In genomic region chr6:99868074-99868702, GRCh38 we compare ENCODE assay signal across 8 cellular contexts.
A peak's percentile ranks its signal among the peaks of the same experiment; 100 is the strongest.
DNase-seq lines count a peak whose midpoint lies in the region; ATAC-seq, FAIRE-seq and TF ChIP-seq lines count a peak whose summit lies in the region.

No MANE protein-coding gene starts in this region.

- intact Hi-C loops in sciatic nerve (cut with DNase I), result no loop called here

- peak; percentile 82 to 86 for TF ChIP-seq CTCF in right atrium auricular region (IDR thresholded peaks at IDR 0.05)

- peaks cover 6% of the 10 kb centered on the region for H3K27me3 Mint-ChIP-seq in stimulated activated memory B cell treated with anti-CD40 and anti-IgM and Interleukin-4, amounts not matched to agents 10 μg/mL and 1 μg/mL and 100 μg/mL, for 72 hours

- no peaks in the 10 kb centered on the region for H3K9me3 Mint-ChIP-seq in stimulated activated memory B cell treated with anti-CD40 and anti-IgM and Interleukin-4, amounts not matched to agents 10 μg/mL and 1 μg/mL and 100 μg/mL, for 72 hours

- H3K36me3 ChIP-seq in adipocyte (ENCODE audit: control insufficient read depth, insufficient read depth, low read length, severe bottlenecking) (no peaks in the 10 kb centered on the region), right atrium auricular region (no peaks in the 10 kb centered on the region)

- H3K4me1 ChIP-seq in adipocyte (ENCODE audit: control insufficient read depth, insufficient read depth, low read length) (peaks cover 4% of the 10 kb centered on the region), right atrium auricular region (no peaks in the 10 kb centered on the region)

- H3K4me3 ChIP-seq in adipocyte (ENCODE audit: low read length), result peak overlapping the region; percentile 78
- no peak overlapping the region for H3K4me3 ChIP-seq in right atrium auricular region

- no peak overlapping the region for H3K27ac ChIP-seq in right atrium auricular region

- TF ChIP-seq POLR2A in GM12891 (IDR thresholded peaks at IDR 0.05; ENCODE audit: low read depth, low read length), result no peak

- no peaks in the 10 kb centered on the region for H3K36me3 Mint-ChIP-seq in stimulated activated memory B cell treated with anti-CD40 and anti-IgM and Interleukin-4, amounts not matched to agents 10 μg/mL and 1 μg/mL and 100 μg/mL, for 72 hours

- ATAC-seq in HG02642 (IDR thresholded peaks at IDR 0.05; ENCODE audit: poor library complexity, unreplicated experiment) (peak; percentile 93), sciatic nerve (peak; percentile 67)
- no peak for ATAC-seq in stimulated activated memory B cell treated with anti-CD40 and anti-IgM and Interleukin-4, amounts not matched to agents 10 μg/mL and 1 μg/mL and 100 μg/mL, for 72 hours

- H3K9me3 ChIP-seq in adipocyte (ENCODE audit: control insufficient read depth, low read length), result no peaks in the 10 kb centered on the region
- H3K9me3 ChIP-seq in right atrium auricular region, result no peaks in the 10 kb centered on the region

- peaks cover 8% of the 10 kb centered on the region for H3K4me1 Mint-ChIP-seq in stimulated activated memory B cell treated with anti-CD40 and anti-IgM and Interleukin-4, amounts not matched to agents 10 μg/mL and 1 μg/mL and 100 μg/mL, for 72 hours

- FAIRE-seq in GM12891 (lab: Jason Lieb, UNC), result peak; percentile 95

- no peak overlapping the region for H3K4me3 Mint-ChIP-seq in stimulated activated memory B cell treated with anti-CD40 and anti-IgM and Interleukin-4, amounts not matched to agents 10 μg/mL and 1 μg/mL and 100 μg/mL, for 72 hours

- DNase-seq in GM12891 (ENCODE audit: insufficient read length, low spot score), result peak; percentile 14
- DNase-seq in NCI-H1048 (lab: John Stamatoyannopoulos, UW), result peak; percentile 58
- peak; percentile 52 for DNase-seq in SKM-1 (lab: John Stamatoyannopoulos, UW; ENCODE audit: unreplicated experiment)
- DNase-seq in adipocyte (ENCODE audit: low read depth), result peak; percentile 91
- DNase-seq in right atrium auricular region (ENCODE audit: low spot score), result peak; percentile 82
- DNase-seq in sciatic nerve (ENCODE audit: low spot score), result peak; percentile 88

- H3K9ac ChIP-seq in adipocyte (ENCODE audit: low read length), result peak overlapping the region; percentile 66

- peaks cover 13% of the 10 kb centered on the region for H3K27me3 ChIP-seq in adipocyte (replicated peaks; ENCODE audit: control insufficient read depth, insufficient read depth, low read length)
- no peaks in the 10 kb centered on the region for H3K27me3 ChIP-seq in right atrium auricular region

- no peak overlapping the region for H3K27ac Mint-ChIP-seq in stimulated activated memory B cell treated with anti-CD40 and anti-IgM and Interleukin-4, amounts not matched to agents 10 μg/mL and 1 μg/mL and 100 μg/mL, for 72 hours

TF ChIP-seq in GM12891, 5 proteins besides CTCF, POLR2A, EP300 and RAD21:
- no peak for TF ChIP-seq POU2F2 (IDR thresholded peaks at IDR 0.05; ENCODE audit: low read depth, low read length)
- no peak for TF ChIP-seq TAF1 (IDR thresholded peaks at IDR 0.05; ENCODE audit: low read depth, low read length)
- no peak for TF ChIP-seq PAX5 (IDR thresholded peaks at IDR 0.05; ENCODE audit: insufficient read depth, low read length, severe bottlenecking)
- TF ChIP-seq SPI1 (IDR thresholded peaks at IDR 0.05; ENCODE audit: low read depth, low read length), result no peak
- no peak for TF ChIP-seq POLR2AphosphoS5 (IDR thresholded peaks at IDR 0.05; ENCODE audit: low read depth, low read length)

Comparison
In these comparisons a context has a peak if more than half of its experiments do, and no peak if none do; other contexts are left out.
1. DNase-seq: peak in every context shown above with its lines; median percentile 91 in adipocyte; 88 in sciatic nerve; 82 in right atrium auricular region; 58 in NCI-H1048; 52 in SKM-1; 14 in GM12891.